Comparison of ENCODE assay signal across 22 cellular contexts in the genomic region with DNA sequence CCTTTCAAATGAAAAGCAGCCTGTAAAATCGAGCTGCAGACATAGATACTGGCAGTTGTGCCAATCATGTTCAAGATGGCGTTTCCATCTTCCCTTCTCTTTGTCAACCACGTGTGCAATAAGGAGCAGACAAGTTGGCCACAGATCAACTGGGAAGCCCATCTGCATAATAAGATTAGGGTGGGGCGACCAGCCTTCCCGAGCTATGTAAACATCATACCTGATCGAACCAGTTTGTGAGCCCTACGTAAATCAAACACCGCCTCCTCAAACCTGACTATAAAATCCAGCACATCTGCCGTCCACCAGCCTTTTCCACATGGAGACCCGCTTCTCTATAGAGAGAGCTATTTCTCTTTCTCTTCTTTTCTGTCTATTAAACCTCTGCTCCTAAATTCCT. TPM values are rescaled to one million over a fixed set of nuclear protein-coding genes. Genes with fewer than 3 reads are reported as not detected.
DNase-seq lines count a peak whose midpoint lies in the region; TF ChIP-seq lines count a peak whose summit lies in the region.
"Had no signal": no experiment of that assay in that cellular context is flagged by ENCODE, and none has a peak within 500 bp of the region (broad histone marks: within the 10 kb centered on the region; RNA-seq: fewer than 3 reads in every experiment).

No MANE protein-coding gene starts in this region.

- peak overlapping the region; percentile 24 for H3K4me3 Mint-ChIP-seq in type B pancreatic cell
- H3K4me3 Mint-ChIP-seq: T-helper 1 cell treated with Interleukin-12 subunit alpha and Interleukin-12 subunit beta and Interleukin-4 antibody, amounts not matched to agents 30 μg/mL and 1 μg/mL, for 36 hours had no signal

- H3K36me3 Mint-ChIP-seq in type B pancreatic cell: no peaks in the 10 kb centered on the region

- no peak overlapping the region for H3K9ac ChIP-seq in colonic mucosa (ENCODE audit: low read depth in 2 of 2, low read length in 2 of 2)

- no peaks in the 10 kb centered on the region for H3K36me3 ChIP-seq in colonic mucosa
- H3K36me3 ChIP-seq: BE2C had no signal

- TF ChIP-seq CTCF in colonic mucosa (IDR thresholded peaks at IDR 0.05): no peak
- TF ChIP-seq CTCF in type B pancreatic cell (conservative IDR thresholded peaks at IDR 0.05): no peak

- intact Hi-C loops in colonic mucosa (cut with DNase I): no loop called here

- H3K4me1 Mint-ChIP-seq in type B pancreatic cell (ENCODE audit: unreplicated experiment): no peaks in the 10 kb centered on the region

- H3K4me3 ChIP-seq in colonic mucosa: no peak overlapping the region

- no peaks in the 10 kb centered on the region for H3K4me1 ChIP-seq in colonic mucosa

- peak overlapping the region; percentile 78 for H3K27ac Mint-ChIP-seq in type B pancreatic cell
- H3K27ac Mint-ChIP-seq: T-helper 1 cell treated with Interleukin-12 subunit alpha and Interleukin-12 subunit beta and Interleukin-4 antibody, amounts not matched to agents 30 μg/mL and 1 μg/mL, for 36 hours had no signal

- no peaks in the 10 kb centered on the region for H3K9me3 ChIP-seq in colonic mucosa
- H3K9me3 ChIP-seq: BE2C had no signal

- H3K27me3 Mint-ChIP-seq in type B pancreatic cell: no peaks in the 10 kb centered on the region

- DNase-seq in NCI-H1417 (lab: John Stamatoyannopoulos, UW) (peak in 2 of 3 experiments; percentile 16 to 46), NCI-H1417 treated with DMSO at 0.1 percent for 48 hours (lab: John Stamatoyannopoulos, UW) (no peak), NCI-H510A treated with DMSO at 0.1 percent for 48 hours (lab: John Stamatoyannopoulos, UW) (peak; percentile 25), colonic mucosa (peak; percentile 43), type B pancreatic cell (ENCODE audit: extremely low spot score, unreplicated experiment) (no peak), GM03348 (ENCODE audit: low spot score) (no peak), GM19238 (ENCODE audit: insufficient read length, low spot score) (no peak), HK-2 (ENCODE audit: unreplicated experiment) (no peak)
- DNase-seq: activated CD8-positive, alpha-beta memory T cell treated with anti-CD3 and anti-CD28 coated beads, Interleukin-2, amount 50 U/mL, for 4 hours; BE2C; GF-D8; NCI-H1694; NCI-H446 treated with DMSO at 0.1 percent for 48 hours; OCI-M1; right cardiac atrium had no signal

- H3K27ac ChIP-seq in colonic mucosa: no peak overlapping the region

- no peaks in the 10 kb centered on the region for H3K9me3 Mint-ChIP-seq in type B pancreatic cell
- H3K9me3 Mint-ChIP-seq: T-helper 1 cell treated with Interleukin-12 subunit alpha and Interleukin-12 subunit beta and Interleukin-4 antibody, amounts not matched to agents 30 μg/mL and 1 μg/mL, for 36 hours had no signal

- H3K27me3 ChIP-seq in colonic mucosa: no peaks in the 10 kb centered on the region
- H3K27me3 ChIP-seq: BE2C had no signal

RNA-seq across cellular contexts. Expression of a gene that starts 37.2 kb away (rescaled TPM):
- total RNA-seq in colonic mucosa (not detected), type B pancreatic cell (ENCODE audit: low replicate concordance) (not detected in 2 replicates)
- total RNA-seq: A172, chondrocyte, liver, M059J, right cardiac atrium, subcutaneous adipose tissue, urinary bladder had no signal

Comparison
In these comparisons a context has a peak if more than half of its experiments do, and no peak if none do; other contexts are left out.
1. DNase-seq: peak in NCI-H1417 (2 of 3), NCI-H510A treated with DMSO at 0.1 percent for 48 hours (single experiment) and colonic mucosa (single experiment); none in NCI-H1417 treated with DMSO at 0.1 percent for 48 hours (single experiment), type B pancreatic cell (single experiment), GM03348 (single experiment), GM19238 (single experiment) and HK-2 (single experiment).